23 cellular contexts compared by ENCODE assay signal in the genomic region with DNA sequence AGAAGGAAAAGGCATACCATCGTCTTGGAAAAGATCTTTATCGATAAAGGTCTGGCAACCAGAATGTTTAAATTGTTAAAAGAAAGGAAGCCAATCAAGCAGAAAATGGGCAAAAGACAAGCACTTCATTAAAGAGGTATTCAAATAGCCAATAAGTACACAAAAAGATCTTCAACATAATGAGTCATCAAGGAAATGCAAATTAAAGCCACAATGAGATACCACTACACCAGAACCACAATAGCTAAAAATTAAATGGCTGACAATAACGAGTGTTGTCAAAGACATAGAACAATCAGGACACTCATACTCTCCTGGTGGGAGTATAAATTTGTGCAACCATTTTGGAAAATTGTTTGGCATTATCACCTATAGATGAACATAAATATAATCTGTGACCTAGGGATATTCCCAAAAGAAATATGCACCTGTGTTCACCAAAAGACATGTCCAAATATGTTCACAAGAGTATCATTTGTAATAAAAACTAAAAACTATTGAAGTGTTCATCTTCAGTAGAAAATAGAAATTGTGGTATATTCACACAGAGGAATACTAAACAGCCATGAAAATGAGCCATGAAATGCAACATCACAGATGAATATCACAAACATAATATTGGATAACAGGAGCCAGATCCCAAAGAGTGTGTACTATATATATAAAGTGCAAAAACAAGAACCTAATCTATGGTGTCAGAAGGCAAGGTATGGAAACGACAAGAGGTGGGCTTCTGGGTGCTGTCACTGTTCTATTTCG.
"Had no signal": no experiment of that assay in that cellular context is flagged by ENCODE, and none has a peak within 500 bp of the region (broad histone marks: within the 10 kb centered on the region; RNA-seq: fewer than 3 reads in every experiment).

No MANE protein-coding gene starts in this region.

- DNase-seq: activated CD4-positive, alpha-beta memory T cell treated with anti-CD3 and anti-CD28 coated beads for 36 hours; activated CD4-positive, alpha-beta T cell treated with anti-CD3 and anti-CD28 coated beads for 48 hours; activated CD4-positive, CD25-positive, alpha-beta regulatory T cell; activated gamma-delta T cell; activated naive CD4-positive, alpha-beta T cell treated with anti-CD3 and anti-CD28 coated beads, Interleukin-2, amount 50 U/mL, for 16 hours; activated T-cell treated with anti-CD3 and anti-CD28 coated beads for 4 hours; brain microvascular endothelial cell; caudate nucleus; effector CD4-positive, alpha-beta T cell; erythroblast; foreskin fibroblast; left colon; pancreas; right cardiac atrium; stimulated activated CD4-positive, alpha-beta T cell treated with anti-CD3 and anti-CD28 coated beads, Interleukin-4, amount 100 ng/mL, for 24 hours; T-helper 9 cell; tibial artery had no signal

- H3K9me3 Mint-ChIP-seq: activated CD4-positive, alpha-beta memory T cell treated with anti-CD3 and anti-CD28 coated beads for 36 hours; dendritic cell treated with granulocyte-macrophage colony-stimulating factor and Interleukin-4, amounts not matched to agents 40 ng/mL and 50 ng/mL, for 4 days; memory B cell; natural killer cell treated with Interleukin-12 subunit alpha and Interleukin-12 subunit beta and Interleukin-15 and Interleukin-18, amount 100 ng/mL, for 72 hours had no signal

- H3K36me3 ChIP-seq: ascending aorta, brain microvascular endothelial cell, pancreas, tibial artery had no signal

- H3K36me3 Mint-ChIP-seq: activated CD4-positive, alpha-beta memory T cell treated with anti-CD3 and anti-CD28 coated beads for 36 hours; memory B cell; natural killer cell treated with Interleukin-12 subunit alpha and Interleukin-12 subunit beta and Interleukin-15 and Interleukin-18, amount 100 ng/mL, for 72 hours had no signal

- H3K27ac Mint-ChIP-seq: activated CD4-positive, alpha-beta memory T cell treated with anti-CD3 and anti-CD28 coated beads for 36 hours; dendritic cell treated with granulocyte-macrophage colony-stimulating factor and Interleukin-4, amounts not matched to agents 40 ng/mL and 50 ng/mL, for 4 days; memory B cell; natural killer cell treated with Interleukin-12 subunit alpha and Interleukin-12 subunit beta and Interleukin-15 and Interleukin-18, amount 100 ng/mL, for 72 hours; stimulated activated naive CD8-positive, alpha-beta T cell treated with anti-CD3 and anti-CD28 coated beads, Interleukin-15, Interleukin-2, amounts not matched to agents 100 ng/mL and 50 ng/mL, for 24 hours had no signal

- FAIRE-seq: keratinocyte, pancreas had no signal

- H3K4me3 ChIP-seq: ascending aorta, pancreas, tibial artery had no signal

- H3K4me3 Mint-ChIP-seq: activated CD4-positive, alpha-beta memory T cell treated with anti-CD3 and anti-CD28 coated beads for 36 hours; dendritic cell treated with granulocyte-macrophage colony-stimulating factor and Interleukin-4, amounts not matched to agents 40 ng/mL and 50 ng/mL, for 4 days; memory B cell; natural killer cell treated with Interleukin-12 subunit alpha and Interleukin-12 subunit beta and Interleukin-15 and Interleukin-18, amount 100 ng/mL, for 72 hours; stimulated activated naive CD8-positive, alpha-beta T cell treated with anti-CD3 and anti-CD28 coated beads, Interleukin-15, Interleukin-2, amounts not matched to agents 100 ng/mL and 50 ng/mL, for 24 hours had no signal

- H3K9me3 ChIP-seq: ascending aorta, pancreas, tibial artery had no signal

- H3K4me1 ChIP-seq: ascending aorta, pancreas, tibial artery had no signal

- ATAC-seq: left colon, pancreas, right cardiac atrium had no signal

- H3K27ac ChIP-seq: ascending aorta, brain microvascular endothelial cell, pancreas, tibial artery had no signal

- H3K27me3 ChIP-seq: ascending aorta, pancreas had no signal
